8 cellular contexts compared by ENCODE assay signal in the genomic region with DNA sequence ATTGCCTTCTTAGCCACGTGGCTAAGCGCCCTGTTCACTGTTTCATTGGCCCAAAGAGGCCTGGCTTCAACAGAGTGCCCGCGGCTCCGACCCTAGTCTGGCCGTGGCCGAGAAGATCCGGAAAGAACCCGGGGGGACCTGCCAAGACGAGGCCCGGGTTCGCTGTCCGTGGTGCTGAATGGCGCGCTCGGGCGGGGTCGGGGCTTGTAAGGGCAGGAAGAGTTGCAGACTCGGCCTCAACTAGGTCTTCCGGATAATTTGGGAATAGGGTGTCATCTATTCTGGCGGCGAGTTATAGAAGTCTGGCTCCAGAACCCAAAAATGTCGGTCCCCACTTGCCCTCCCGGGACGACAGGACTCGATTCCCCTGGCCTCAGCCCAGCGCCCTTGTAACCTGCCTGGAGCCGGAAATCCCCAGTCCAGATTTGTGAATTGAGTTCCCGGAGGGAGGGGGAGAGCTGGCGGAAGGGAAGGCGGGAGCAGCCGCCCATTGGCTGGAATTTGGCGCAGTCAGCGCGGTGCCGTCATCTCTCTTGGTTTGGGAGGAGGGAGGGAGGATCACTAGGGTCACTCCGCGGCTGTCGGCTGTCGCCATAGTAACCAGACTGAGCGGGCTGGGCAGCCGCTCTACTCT. TPM values are rescaled to one million over a fixed set of nuclear protein-coding genes. Genes with fewer than 3 reads are reported as not detected.
DNase-seq lines count a peak whose midpoint lies in the region; ATAC-seq and TF ChIP-seq lines count a peak whose summit lies in the region.

No MANE protein-coding gene starts in this region.

- no peaks in the 10 kb centered on the region for H3K9me3 ChIP-seq in liver (ENCODE audit: control insufficient read depth in 4 of 4, low read length in 3 of 4)

- peaks cover 6 to 17% (median 9%) of the 10 kb centered on the region in 4 donors for H3K27me3 ChIP-seq in liver (ENCODE audit: control insufficient read depth in 4 of 4, insufficient read depth in 4 of 4, low read length in 3 of 4)

- no peak overlapping the region for H3K9ac ChIP-seq in liver (ENCODE audit: low read depth in 1 of 2, low read length in 2 of 2)

- 5% methylated on average over 42 of the region's 42 CpGs for WGBS in liver

- H3K36me3 ChIP-seq in liver (ENCODE audit: control insufficient read depth in 4 of 4, insufficient read depth in 3 of 4, low read depth in 1 of 4, low read length in 3 of 4) = no peaks in the 10 kb centered on the region

- ATAC-seq in HG02763 (IDR thresholded peaks at IDR 0.05; ENCODE audit: unreplicated experiment) = no peak
- no peak for ATAC-seq in HG03565 (IDR thresholded peaks at IDR 0.05; ENCODE audit: unreplicated experiment)

- no peak overlapping the region for H3K27ac ChIP-seq in liver (ENCODE audit: low read depth in 1 of 2, low read length in 2 of 2)

- peaks cover 0 to 12% (median 5%) of the 10 kb centered on the region in 4 donors for H3K4me1 ChIP-seq in liver (ENCODE audit: control insufficient read depth in 4 of 4, insufficient read depth in 4 of 4, low read length in 3 of 4)

- peak; percentile 98 for DNase-seq in DMS53 (lab: John Stamatoyannopoulos, UW)
- peak; percentile 92 for DNase-seq in NCI-H146 (lab: John Stamatoyannopoulos, UW)
- DNase-seq in UCSD-AML1 (lab: John Stamatoyannopoulos, UW; ENCODE audit: unreplicated experiment) = peak; percentile 30
- peak; percentile 58 for DNase-seq in dermis blood vessel endothelial cell
- DNase-seq in stimulated activated CD8-positive, alpha-beta memory T cell treated with anti-CD3 and anti-CD28 coated beads, Interleukin-2, amount 100 ng/mL, for 48 hours (ENCODE audit: low read depth in 2 of 2) = peak; percentile 43 to 54

- no peak overlapping the region for H3K4me3 ChIP-seq in liver (ENCODE audit: low read depth in 1 of 3, low read length in 3 of 3)

- no peak for TF ChIP-seq CTCF in liver (IDR thresholded peaks at IDR 0.05; ENCODE audit: low read depth, low read length, missing input control)

- TF ChIP-seq RAD21 in liver (IDR thresholded peaks at IDR 0.05) = no peak

TF ChIP-seq in liver, 16 proteins besides CTCF, POLR2A, EP300 and RAD21:
- TF ChIP-seq HNF4G (IDR thresholded peaks at IDR 0.05) = no peak
- TF ChIP-seq, protein P1, sequence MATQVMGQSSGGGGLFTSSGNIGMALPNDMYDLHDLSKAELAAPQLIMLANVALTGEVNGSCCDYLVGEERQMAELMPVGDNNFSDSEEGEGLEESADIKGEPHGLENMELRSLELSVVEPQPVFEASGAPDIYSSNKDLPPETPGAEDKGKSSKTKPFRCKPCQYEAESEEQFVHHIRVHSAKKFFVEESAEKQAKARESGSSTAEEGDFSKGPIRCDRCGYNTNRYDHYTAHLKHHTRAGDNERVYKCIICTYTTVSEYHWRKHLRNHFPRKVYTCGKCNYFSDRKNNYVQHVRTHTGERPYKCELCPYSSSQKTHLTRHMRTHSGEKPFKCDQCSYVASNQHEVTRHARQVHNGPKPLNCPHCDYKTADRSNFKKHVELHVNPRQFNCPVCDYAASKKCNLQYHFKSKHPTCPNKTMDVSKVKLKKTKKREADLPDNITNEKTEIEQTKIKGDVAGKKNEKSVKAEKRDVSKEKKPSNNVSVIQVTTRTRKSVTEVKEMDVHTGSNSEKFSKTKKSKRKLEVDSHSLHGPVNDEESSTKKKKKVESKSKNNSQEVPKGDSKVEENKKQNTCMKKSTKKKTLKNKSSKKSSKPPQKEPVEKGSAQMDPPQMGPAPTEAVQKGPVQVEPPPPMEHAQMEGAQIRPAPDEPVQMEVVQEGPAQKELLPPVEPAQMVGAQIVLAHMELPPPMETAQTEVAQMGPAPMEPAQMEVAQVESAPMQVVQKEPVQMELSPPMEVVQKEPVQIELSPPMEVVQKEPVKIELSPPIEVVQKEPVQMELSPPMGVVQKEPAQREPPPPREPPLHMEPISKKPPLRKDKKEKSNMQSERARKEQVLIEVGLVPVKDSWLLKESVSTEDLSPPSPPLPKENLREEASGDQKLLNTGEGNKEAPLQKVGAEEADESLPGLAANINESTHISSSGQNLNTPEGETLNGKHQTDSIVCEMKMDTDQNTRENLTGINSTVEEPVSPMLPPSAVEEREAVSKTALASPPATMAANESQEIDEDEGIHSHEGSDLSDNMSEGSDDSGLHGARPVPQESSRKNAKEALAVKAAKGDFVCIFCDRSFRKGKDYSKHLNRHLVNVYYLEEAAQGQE (IDR thresholded peaks at IDR 0.05) = peak; percentile 99
TF ChIP-seq in liver: peak in this region for 1.

RNA-seq across cellular contexts. Expression of a gene that starts 3.5 kb away (rescaled TPM):
- total RNA-seq in dermis blood vessel endothelial cell (not detected in 2 replicates), liver (not detected)
- polyA plus RNA-seq in liver = not detected

RNA-seq across cellular contexts. Expression of a gene that starts 22.0 kb away (rescaled TPM):
- total RNA-seq in dermis blood vessel endothelial cell (not detected in 2 replicates), liver (not detected)
- not detected for polyA plus RNA-seq in liver

RNA-seq across cellular contexts. Expression of a gene that starts 30.2 kb away (rescaled TPM):
- total RNA-seq in dermis blood vessel endothelial cell = not detected in 2 replicates
- total RNA-seq in liver = not detected
- not detected for polyA plus RNA-seq in liver

Comparison
In these comparisons a context has a peak if more than half of its experiments do, and no peak if none do; other contexts are left out.
1. DNase-seq: peak in every context shown above with its lines; median percentile 98 in DMS53; 92 in NCI-H146; 58 in dermis blood vessel endothelial cell; 48 in stimulated activated CD8-positive, alpha-beta memory T cell treated with anti-CD3 and anti-CD28 coated beads, Interleukin-2, amount 100 ng/mL, for 48 hours; 30 in UCSD-AML1.